In the genomic region with DNA sequence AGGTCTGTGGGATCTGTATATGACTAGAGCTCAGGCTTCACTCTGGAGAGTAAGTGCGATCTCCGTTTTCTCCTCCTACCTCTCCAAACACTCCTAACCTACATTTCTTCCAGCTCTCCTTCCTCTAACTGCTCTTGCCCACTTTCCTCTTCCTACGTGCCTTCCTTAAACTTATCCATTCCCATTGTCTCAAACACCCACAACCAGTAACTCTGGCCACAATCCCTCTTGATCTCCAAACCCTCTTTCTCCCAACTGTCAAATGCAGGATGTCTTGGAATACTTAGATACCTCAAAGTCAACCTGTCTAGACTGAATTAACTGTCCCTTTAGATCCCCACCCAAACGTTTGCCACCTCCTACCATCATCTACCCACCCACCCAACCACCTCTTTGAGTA, we compare ENCODE assay signal across 22 cellular contexts.
"Had no signal": no experiment of that assay in that cellular context is flagged by ENCODE, and none has a peak within 500 bp of the region (broad histone marks: within the 10 kb centered on the region; RNA-seq: fewer than 3 reads in every experiment).

No MANE protein-coding gene starts in this region.

- DNase-seq: colonic mucosa; cortex of kidney; dermis blood vessel endothelial cell; dorsolateral prefrontal cortex; effector CD4-positive, alpha-beta T cell; effector CD8-positive, alpha-beta T cell; effector memory CD4-positive, alpha-beta T cell; effector memory CD8-positive, alpha-beta T cell; erythroblast; esophagus squamous epithelium; foreskin fibroblast; foreskin keratinocyte; foreskin melanocyte; gastrocnemius medialis; glutamatergic neuron; head of caudate nucleus; heart left ventricle; heart right ventricle had no signal

- H3K4me3 ChIP-seq: colonic mucosa, coronary artery, dorsolateral prefrontal cortex, esophagus muscularis mucosa, esophagus squamous epithelium, gastrocnemius medialis, gastroesophageal sphincter, heart left ventricle, heart right ventricle had no signal

- H3K36me3 ChIP-seq: colonic mucosa, esophagus muscularis mucosa, esophagus squamous epithelium, gastrocnemius medialis, gastroesophageal sphincter, heart left ventricle, heart right ventricle had no signal

- H3K27me3 ChIP-seq: colonic mucosa, esophagus muscularis mucosa, foreskin keratinocyte, gastrocnemius medialis had no signal

- H3K4me1 ChIP-seq: colonic mucosa, esophagus muscularis mucosa, esophagus squamous epithelium, foreskin keratinocyte, gastrocnemius medialis, gastroesophageal sphincter, heart left ventricle, heart right ventricle had no signal

- H3K9me3 ChIP-seq: colonic mucosa, esophagus muscularis mucosa, esophagus squamous epithelium, gastrocnemius medialis, gastroesophageal sphincter, heart left ventricle, heart right ventricle had no signal

- H3K27ac ChIP-seq: colonic mucosa, coronary artery, dorsolateral prefrontal cortex, epithelial cell of prostate, esophagus muscularis mucosa, esophagus squamous epithelium, foreskin keratinocyte, gastrocnemius medialis, gastroesophageal sphincter, heart left ventricle, heart right ventricle had no signal
